In genomic region chr3:15325228-15325627, GRCh38 we compare ENCODE assay signal across 1 cellular context.
TF ChIP-seq lines count a peak whose summit lies in the region.

No MANE protein-coding gene starts in this region.

TF ChIP-seq in IMR-90, 13 proteins besides CTCF, POLR2A, EP300 and RAD21 (continued from another document):
- TF ChIP-seq SMC3 (IDR thresholded peaks at IDR 0.05; ENCODE audit: low read depth, low read length) (no peak; the same call in 1 of the 2 replicates), RCOR1 (IDR thresholded peaks at IDR 0.05; ENCODE audit: insufficient replicate concordance, low read length) (no peak), BHLHE40 (IDR thresholded peaks at IDR 0.05; ENCODE audit: low read depth, low read length) (no peak)
